ENCODE assay signal across 16 cellular contexts in the genomic region with DNA sequence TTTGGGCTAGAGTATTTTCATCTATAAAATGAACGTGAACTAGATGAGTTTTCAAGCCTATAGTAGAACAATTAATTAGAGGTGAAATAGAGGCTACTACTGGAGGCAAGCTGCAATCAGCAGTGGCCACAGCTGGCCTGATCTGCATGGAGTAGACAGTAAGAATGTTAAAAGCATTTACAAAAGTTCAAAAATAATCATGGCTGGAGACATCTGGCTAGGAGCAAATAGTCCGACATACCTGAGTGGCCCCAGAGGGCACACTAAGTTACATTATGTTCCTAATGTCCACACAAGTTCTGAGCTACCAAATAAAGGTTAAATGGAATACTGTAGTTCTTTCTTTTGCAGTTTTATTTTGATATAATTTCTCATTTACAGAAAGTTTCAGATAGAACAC. TPM values are rescaled to one million over a fixed set of nuclear protein-coding genes. Genes with fewer than 3 reads are reported as not detected.
DNase-seq lines count a peak whose midpoint lies in the region; ATAC-seq and TF ChIP-seq lines count a peak whose summit lies in the region.
"Had no signal": no experiment of that assay in that cellular context is flagged by ENCODE, and none has a peak within 500 bp of the region (broad histone marks: within the 10 kb centered on the region; RNA-seq: fewer than 3 reads in every experiment).

No MANE protein-coding gene starts in this region.

- H3K36me3 ChIP-seq in BLaER1 (peaks cover 5% of the 10 kb centered on the region; the same call in 1 of the 2 replicates), Karpas-422 (ENCODE audit: insufficient read depth, low read length) (no peaks in the 10 kb centered on the region), adipocyte (ENCODE audit: control insufficient read depth, insufficient read depth, low read length, severe bottlenecking) (no peaks in the 10 kb centered on the region), smooth muscle cell (ENCODE audit: low read depth) (no peaks in the 10 kb centered on the region)

- peaks cover 65% of the 10 kb centered on the region for H3K4me1 ChIP-seq in BLaER1
- H3K4me1 ChIP-seq in Karpas-422 (ENCODE audit: low read length) = peaks cover 65% of the 10 kb centered on the region
- H3K4me1 ChIP-seq in adipocyte (ENCODE audit: control insufficient read depth, insufficient read depth, low read length) = peaks cover 41% of the 10 kb centered on the region
- H3K4me1 ChIP-seq in smooth muscle cell (ENCODE audit: low read depth) = no peaks in the 10 kb centered on the region

- no peak for ATAC-seq in GM21367 (IDR thresholded peaks at IDR 0.05; ENCODE audit: unreplicated experiment)
- ATAC-seq: PC-3, T-cell had no signal

- WGBS in smooth muscle cell (ENCODE audit: low lambda C conversion rate) = 85% methylated on average over 2 of the region's 2 CpGs

- H3K4me2 ChIP-seq in BLaER1 (peak overlapping the region; percentile 72), Karpas-422 (ENCODE audit: low read depth, low read length, poor library complexity, severe bottlenecking) (peak overlapping the region; percentile 8), smooth muscle cell (peak overlapping the region; percentile 22)

- H3K9ac ChIP-seq in BLaER1 (no peak overlapping the region), Karpas-422 (ENCODE audit: low read length) (no peak overlapping the region), adipocyte (ENCODE audit: low read length) (no peak overlapping the region), smooth muscle cell (ENCODE audit: low read depth) (no peak overlapping the region)
- H3K9ac ChIP-seq: BLaER1 treated with 17β-estradiol and CSF1 and Interleukin-3, amounts not matched to agents 10 nM and 100 nM had no signal

- no peak overlapping the region for H2AFZ ChIP-seq in Karpas-422 (ENCODE audit: low read length)
- H2AFZ ChIP-seq in smooth muscle cell (ENCODE audit: low read depth) = no peak overlapping the region

- H3K27ac ChIP-seq in BLaER1 = peak overlapping the region; percentile 27; the same call in 1 of the 2 replicates
- H3K27ac ChIP-seq in Karpas-422 (ENCODE audit: low read length) = no peak overlapping the region
- no peak overlapping the region for H3K27ac ChIP-seq in smooth muscle cell (ENCODE audit: low read depth)

- TF ChIP-seq CTCF in smooth muscle cell (IDR thresholded peaks at IDR 0.05; ENCODE audit: borderline replicate concordance, insufficient read depth, poor library complexity, severe bottlenecking) = no peak

- DNase-seq in Karpas-422 (no peak), adipocyte (ENCODE audit: low read depth) (peak; percentile 13), smooth muscle cell (lab: John Stamatoyannopoulos, UW; ENCODE audit: unreplicated experiment) (no peak), superior temporal gyrus (ENCODE audit: extremely low spot score) (no peak), COLO668 (lab: John Stamatoyannopoulos, UW; ENCODE audit: unreplicated experiment) (no peak)
- no peak for DNase-seq in effector CD4-positive, alpha-beta T cell
- DNase-seq: CD8-positive, alpha-beta memory T cell; DND-41; NCI-H187; NCI-H446; NCI-H748 treated with DMSO at 0.1 percent for 48 hours; PC-3; T-cell had no signal

- H3F3A ChIP-seq in smooth muscle cell (ENCODE audit: low read depth) = peaks cover 7% of the 10 kb centered on the region

- H3K4me3 ChIP-seq in BLaER1 = no peak overlapping the region
- H3K4me3 ChIP-seq in Karpas-422 (ENCODE audit: low read length) = no peak overlapping the region
- H3K4me3 ChIP-seq in adipocyte (ENCODE audit: low read length) = no peak overlapping the region
- no peak overlapping the region for H3K4me3 ChIP-seq in smooth muscle cell
- H3K4me3 ChIP-seq: BLaER1 treated with 17β-estradiol and CSF1 and Interleukin-3, amounts not matched to agents 10 nM and 100 nM had no signal

- no peaks in the 10 kb centered on the region for H3K9me3 ChIP-seq in BLaER1
- H3K9me3 ChIP-seq in Karpas-422 (ENCODE audit: low read length) = no peaks in the 10 kb centered on the region
- H3K9me3 ChIP-seq in adipocyte (ENCODE audit: control insufficient read depth, low read length) = no peaks in the 10 kb centered on the region
- no peaks in the 10 kb centered on the region for H3K9me3 ChIP-seq in smooth muscle cell (replicated peaks; ENCODE audit: low read depth)

- H4K20me1 ChIP-seq in BLaER1 (no peaks in the 10 kb centered on the region; the same call in 1 of the 2 replicates), Karpas-422 (ENCODE audit: insufficient read depth, low read depth, low read length) (peaks cover 13% of the 10 kb centered on the region; the same call in 1 of the 2 replicates), smooth muscle cell (ENCODE audit: low read depth) (peaks cover 100% of the 10 kb centered on the region)

- H3K79me2 ChIP-seq in Karpas-422 (ENCODE audit: low read length) = no peaks in the 10 kb centered on the region
- peaks cover 100% of the 10 kb centered on the region for H3K79me2 ChIP-seq in smooth muscle cell (ENCODE audit: low read depth)

- H3K9me2 ChIP-seq in Karpas-422 (replicated peaks; ENCODE audit: insufficient read depth, low read length) = no peaks in the 10 kb centered on the region

- H3K27me3 ChIP-seq in BLaER1 = no peaks in the 10 kb centered on the region
- H3K27me3 ChIP-seq in Karpas-422 (ENCODE audit: low read length) = no peaks in the 10 kb centered on the region
- no peaks in the 10 kb centered on the region for H3K27me3 ChIP-seq in adipocyte (replicated peaks; ENCODE audit: control insufficient read depth, insufficient read depth, low read length)
- H3K27me3 ChIP-seq in smooth muscle cell (ENCODE audit: low read depth) = no peaks in the 10 kb centered on the region
- H3K27me3 ChIP-seq: BLaER1 treated with 17β-estradiol and CSF1 and Interleukin-3, amounts not matched to agents 10 nM and 100 nM had no signal

RNA-seq across cellular contexts. Expression of gene MPZL1, which starts 28.0 kb away (rescaled TPM):
- total RNA-seq in Karpas-422 (2014; rRNA removed; shearing (Covaris generic); ENCODE audit: low replicate concordance) = 13.5 and 24.9 TPM in 2 replicates
- total RNA-seq in smooth muscle cell = 250 and 264 TPM in 2 replicates
- 276 and 303 TPM in 2 replicates for polyA plus RNA-seq in smooth muscle cell

Comparison
In these comparisons a context has a peak if more than half of its experiments do, and no peak if none do; other contexts are left out.
1. H3K4me2 ChIP-seq: peak in every context shown above with its lines; median percentile 72 in BLaER1; 22 in smooth muscle cell; 8 in Karpas-422.